20 cellular contexts compared by ENCODE assay signal in the genomic region with DNA sequence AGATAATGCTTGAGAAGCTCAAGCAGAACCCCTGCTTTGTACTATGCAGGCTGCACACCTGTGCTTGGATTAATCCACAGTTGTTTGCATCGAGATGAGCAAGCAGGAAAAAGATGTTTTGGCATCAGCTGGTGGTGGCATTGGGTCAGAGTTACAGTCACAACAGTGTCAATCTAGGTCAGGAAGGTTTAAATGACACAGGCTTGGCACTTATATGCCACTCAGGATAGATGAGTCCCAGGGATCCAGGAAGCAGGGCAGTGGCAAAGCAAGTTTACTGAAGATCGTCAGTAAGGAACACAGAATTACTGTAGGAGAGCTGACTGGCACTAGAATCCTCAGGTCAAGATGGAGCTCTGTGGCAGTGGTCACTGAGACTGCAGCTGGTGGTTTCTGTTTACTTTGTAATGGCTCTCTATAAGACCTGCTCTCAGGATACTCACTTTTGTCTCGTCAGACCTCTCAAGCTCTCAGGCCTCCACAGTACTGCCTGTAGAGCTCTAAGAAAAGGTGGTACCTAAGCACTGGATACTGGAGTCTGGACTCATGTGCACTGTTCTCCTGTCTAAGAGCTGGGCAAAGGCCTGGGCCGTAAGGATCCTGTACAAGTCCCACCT.
DNase-seq lines count a peak whose midpoint lies in the region; ATAC-seq and TF ChIP-seq lines count a peak whose summit lies in the region.
"Had no signal": no experiment of that assay in that cellular context is flagged by ENCODE, and none has a peak within 500 bp of the region (broad histone marks: within the 10 kb centered on the region; RNA-seq: fewer than 3 reads in every experiment).

No MANE protein-coding gene starts in this region.

- H2AFZ ChIP-seq in HCT116 (ENCODE audit: low read depth, low read length, poor library complexity, severe bottlenecking): no peak overlapping the region

- no peaks in the 10 kb centered on the region for H3K4me1 ChIP-seq in HCT116 (ENCODE audit: control insufficient read depth in 1 of 2, insufficient read depth in 2 of 2, low read length in 2 of 2)
- no peaks in the 10 kb centered on the region for H3K4me1 ChIP-seq in psoas muscle
- H3K4me1 ChIP-seq: HAP-1 had no signal

- no peak overlapping the region for H3K27ac ChIP-seq in HCT116 (ENCODE audit: low read depth, low read length)
- no peak overlapping the region for H3K27ac ChIP-seq in psoas muscle

- ATAC-seq in HCT116 (0 out of 2 replicates have a peak, but pooled peaks have one; percentile 14), psoas muscle (peak in 3 of 4 donors; percentile 40 to 66 (median 48)), GM18502 (IDR thresholded peaks at IDR 0.05; ENCODE audit: poor library complexity, unreplicated experiment) (no peak)
- no peak for ATAC-seq in activated CD4-positive, alpha-beta T cell treated with anti-CD3 and anti-CD28 coated beads for 36 hours
- ATAC-seq: SK-N-SH treated with all-trans-retinoic acid at 6 μM for 48 hours, T-cell had no signal

- no peaks in the 10 kb centered on the region for H4K20me1 ChIP-seq in HCT116 (ENCODE audit: insufficient read depth)

- no peak overlapping the region for H3K4me2 ChIP-seq in HCT116 (ENCODE audit: low read length)

- H3K9me3 ChIP-seq in HCT116 (ENCODE audit: control insufficient read depth in 1 of 2, insufficient read depth in 1 of 2, low read depth in 1 of 2, low read length in 2 of 2) (no peaks in the 10 kb centered on the region), psoas muscle (no peaks in the 10 kb centered on the region)
- H3K9me3 ChIP-seq: HAP-1 had no signal

- no peak for TF ChIP-seq CTCF in HCT116 (IDR thresholded peaks at IDR 0.05 in 2 of 3, conservative IDR thresholded peaks at IDR 0.05 in 1 of 3; ENCODE audit: borderline replicate concordance in 1 of 3, insufficient read depth in 1 of 3, low read depth in 2 of 3, low read length in 2 of 3)
- no peak for TF ChIP-seq CTCF in psoas muscle (IDR thresholded peaks at IDR 0.05)

- no peaks in the 10 kb centered on the region for H3K36me3 Mint-ChIP-seq in activated CD4-positive, alpha-beta T cell treated with anti-CD3 and anti-CD28 coated beads for 36 hours (ENCODE audit: low read depth)
- H3K36me3 Mint-ChIP-seq: CD4-positive, alpha-beta memory T cell; T-cell had no signal

- H3K4me3 ChIP-seq in HCT116 (replicated peaks in 1 of 2; ENCODE audit: low read depth in 1 of 2, low read length in 2 of 2) (no peak overlapping the region), psoas muscle (no peak overlapping the region)
- H3K4me3 ChIP-seq: HAP-1 had no signal

- POLR2A ChIA-PET in HCT116 (lab: Charles Lee): no interaction called here
- POLR2A ChIA-PET in activated CD4-positive, alpha-beta T cell treated with anti-CD3 and anti-CD28 coated beads for 36 hours (lab: Charles Lee): no interaction called here

- no peaks in the 10 kb centered on the region for H3K79me2 ChIP-seq in HCT116 (ENCODE audit: insufficient read depth, low read length)

- no peaks in the 10 kb centered on the region for H3K9me3 Mint-ChIP-seq in activated CD4-positive, alpha-beta T cell treated with anti-CD3 and anti-CD28 coated beads for 36 hours (ENCODE audit: low read depth)
- H3K9me3 Mint-ChIP-seq: T-cell had no signal

- no peak overlapping the region for H3K9ac ChIP-seq in HCT116 (ENCODE audit: low read length)

- H3K4me3 Mint-ChIP-seq in activated CD4-positive, alpha-beta T cell treated with anti-CD3 and anti-CD28 coated beads for 36 hours: no peak overlapping the region
- H3K4me3 Mint-ChIP-seq: CD4-positive, alpha-beta memory T cell; IgD-negative memory B cell; T-cell had no signal

- 49 to 60% (median 50%) methylated on average over 4 of the region's 4 CpGs for WGBS in psoas muscle, 3 donors

- no peak for TF ChIP-seq RAD21 in HCT116 (IDR thresholded peaks at IDR 0.05; ENCODE audit: low read depth)

- H3K4me1 Mint-ChIP-seq in activated CD4-positive, alpha-beta T cell treated with anti-CD3 and anti-CD28 coated beads for 36 hours: no peaks in the 10 kb centered on the region
- H3K4me1 Mint-ChIP-seq: CD4-positive, alpha-beta memory T cell; IgD-negative memory B cell; T-cell had no signal

- H3K9me2 ChIP-seq in HCT116 (ENCODE audit: insufficient read depth): no peaks in the 10 kb centered on the region

- DNase-seq in NCI-H187 treated with DMSO at 0.1 percent for 48 hours (lab: John Stamatoyannopoulos, UW) (peak; percentile 4), NCI-H187 (lab: John Stamatoyannopoulos, UW) (no peak), HCT116 (ENCODE audit: low read depth, low spot score) (no peak), NCI-H69 (lab: John Stamatoyannopoulos, UW) (peak; percentile 3), psoas muscle (no peak)
- DNase-seq in effector CD4-positive, alpha-beta T cell: no peak
- DNase-seq in activated CD4-positive, alpha-beta T cell treated with anti-CD3 and anti-CD28 coated beads for 36 hours: no peak
- DNase-seq: CD4-positive, alpha-beta memory T cell; DMS79; NCI-H1105 treated with DMSO at 0.1 percent for 48 hours; NCI-H2081 treated with DMSO at 0.1 percent for 48 hours; NCI-H2227 treated with DMSO at 0.1 percent for 48 hours; NCI-H524 treated with DMSO at 0.1 percent for 48 hours; OCI-M1; SIG-M5; T-cell had no signal

- CTCF ChIA-PET in HCT116 (lab: Charles Lee): no interaction called here
- CTCF ChIA-PET in activated CD4-positive, alpha-beta T cell treated with anti-CD3 and anti-CD28 coated beads for 36 hours (lab: Charles Lee): interaction anchor here (0.8 kb wide), 1 partner anchor 9 kb away, joined by 3 read pairs; no protein-coding TSS in a partner anchor

- no peak overlapping the region for H3K27ac Mint-ChIP-seq in activated CD4-positive, alpha-beta T cell treated with anti-CD3 and anti-CD28 coated beads for 36 hours
- H3K27ac Mint-ChIP-seq: CD4-positive, alpha-beta memory T cell; IgD-negative memory B cell; T-cell had no signal

- H3K27me3 ChIP-seq in HCT116 (ENCODE audit: insufficient read depth, low read length) (peaks cover 17% of the 10 kb centered on the region; the same call in 1 of the 2 replicates), psoas muscle (ENCODE audit: insufficient read depth in 3 of 3, low read length in 2 of 3) (no peaks in the 10 kb centered on the region)

- TF ChIP-seq POLR2A in HCT116 (IDR thresholded peaks at IDR 0.05; ENCODE audit: borderline replicate concordance, extremely low read depth, insufficient read depth, insufficient read length): no peak

- no TSS peak for BruUV-seq in HCT116 (replicated peaks; lab: Mats Ljungman, UMichigan)

- no peaks in the 10 kb centered on the region for H3K27me3 Mint-ChIP-seq in activated CD4-positive, alpha-beta T cell treated with anti-CD3 and anti-CD28 coated beads for 36 hours
- H3K27me3 Mint-ChIP-seq: CD4-positive, alpha-beta memory T cell; IgD-negative memory B cell; T-cell had no signal

- RAD21 ChIA-PET in HCT116 (lab: Charles Lee; ENCODE audit: low non-redundant PET in 1 of 2, low total read pairs in 2 of 2, uncharacterized antibody in 2 of 2, unreplicated experiment in 2 of 2): no interaction called here

- intact Hi-C loops in HCT116 (cut with micrococcal nuclease): no loop called here
- intact Hi-C loops in psoas muscle (cut with DNase I): no loop called here
- intact Hi-C loops in activated CD4-positive, alpha-beta T cell treated with anti-CD3 and anti-CD28 coated beads for 36 hours (cut with DNase I, micrococcal nuclease): no loop called here

- H3K36me3 ChIP-seq in HCT116 (ENCODE audit: control insufficient read depth in 1 of 2, insufficient read depth in 2 of 2, low read length in 2 of 2) (no peaks in the 10 kb centered on the region), psoas muscle (ENCODE audit: insufficient read depth in 1 of 2, low read depth in 1 of 2) (no peaks in the 10 kb centered on the region)
- H3K36me3 ChIP-seq: HAP-1 had no signal

TF ChIP-seq in HCT116, 20 proteins besides CTCF, POLR2A, EP300 and RAD21:
- TF ChIP-seq POLR2AphosphoS5 (IDR thresholded peaks at IDR 0.05; ENCODE audit: low read depth, low read length): no peak
- no peak for TF ChIP-seq ELF1 (IDR thresholded peaks at IDR 0.05; ENCODE audit: borderline replicate concordance, low read depth)
- no peak for TF ChIP-seq CEBPB (IDR thresholded peaks at IDR 0.05; ENCODE audit: low read depth)
- no peak for TF ChIP-seq ATF3 (IDR thresholded peaks at IDR 0.05)
- TF ChIP-seq, protein P1, sequence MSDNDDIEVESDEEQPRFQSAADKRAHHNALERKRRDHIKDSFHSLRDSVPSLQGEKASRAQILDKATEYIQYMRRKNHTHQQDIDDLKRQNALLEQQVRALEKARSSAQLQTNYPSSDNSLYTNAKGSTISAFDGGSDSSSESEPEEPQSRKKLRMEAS (IDR thresholded peaks at IDR 0.05): no peak
- TF ChIP-seq SP1 (IDR thresholded peaks at IDR 0.05; ENCODE audit: low read depth): no peak
- no peak for TF ChIP-seq CBX3 (IDR thresholded peaks at IDR 0.05; ENCODE audit: low read depth)
- no peak for TF ChIP-seq ZNF274 (IDR thresholded peaks at IDR 0.05; ENCODE audit: low read depth, low read length)
- TF ChIP-seq, protein P2, sequence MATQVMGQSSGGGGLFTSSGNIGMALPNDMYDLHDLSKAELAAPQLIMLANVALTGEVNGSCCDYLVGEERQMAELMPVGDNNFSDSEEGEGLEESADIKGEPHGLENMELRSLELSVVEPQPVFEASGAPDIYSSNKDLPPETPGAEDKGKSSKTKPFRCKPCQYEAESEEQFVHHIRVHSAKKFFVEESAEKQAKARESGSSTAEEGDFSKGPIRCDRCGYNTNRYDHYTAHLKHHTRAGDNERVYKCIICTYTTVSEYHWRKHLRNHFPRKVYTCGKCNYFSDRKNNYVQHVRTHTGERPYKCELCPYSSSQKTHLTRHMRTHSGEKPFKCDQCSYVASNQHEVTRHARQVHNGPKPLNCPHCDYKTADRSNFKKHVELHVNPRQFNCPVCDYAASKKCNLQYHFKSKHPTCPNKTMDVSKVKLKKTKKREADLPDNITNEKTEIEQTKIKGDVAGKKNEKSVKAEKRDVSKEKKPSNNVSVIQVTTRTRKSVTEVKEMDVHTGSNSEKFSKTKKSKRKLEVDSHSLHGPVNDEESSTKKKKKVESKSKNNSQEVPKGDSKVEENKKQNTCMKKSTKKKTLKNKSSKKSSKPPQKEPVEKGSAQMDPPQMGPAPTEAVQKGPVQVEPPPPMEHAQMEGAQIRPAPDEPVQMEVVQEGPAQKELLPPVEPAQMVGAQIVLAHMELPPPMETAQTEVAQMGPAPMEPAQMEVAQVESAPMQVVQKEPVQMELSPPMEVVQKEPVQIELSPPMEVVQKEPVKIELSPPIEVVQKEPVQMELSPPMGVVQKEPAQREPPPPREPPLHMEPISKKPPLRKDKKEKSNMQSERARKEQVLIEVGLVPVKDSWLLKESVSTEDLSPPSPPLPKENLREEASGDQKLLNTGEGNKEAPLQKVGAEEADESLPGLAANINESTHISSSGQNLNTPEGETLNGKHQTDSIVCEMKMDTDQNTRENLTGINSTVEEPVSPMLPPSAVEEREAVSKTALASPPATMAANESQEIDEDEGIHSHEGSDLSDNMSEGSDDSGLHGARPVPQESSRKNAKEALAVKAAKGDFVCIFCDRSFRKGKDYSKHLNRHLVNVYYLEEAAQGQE (IDR thresholded peaks at IDR 0.05; ENCODE audit: low read depth): no peak

Comparison
In these comparisons a context has a peak if more than half of its experiments do, and no peak if none do; other contexts are left out.
1. DNase-seq: peak in NCI-H187 treated with DMSO at 0.1 percent for 48 hours (single experiment) and NCI-H69 (single experiment); none in NCI-H187 (0 of 2), HCT116 (single experiment), psoas muscle (0 of 2), effector CD4-positive, alpha-beta T cell (single experiment) and activated CD4-positive, alpha-beta T cell treated with anti-CD3 and anti-CD28 coated beads for 36 hours (single experiment).
2. ATAC-seq: peak in HCT116 (single experiment) and psoas muscle (3 of 4); none in activated CD4-positive, alpha-beta T cell treated with anti-CD3 and anti-CD28 coated beads for 36 hours (single experiment) and GM18502 (single experiment).